In genomic region chr1:26972821-26973220, GRCh38 we compare ENCODE assay signal across 16 cellular contexts. TPM values are rescaled to one million over a fixed set of nuclear protein-coding genes. Genes with fewer than 3 reads are reported as not detected.
DNase-seq lines count a peak whose midpoint lies in the region; ATAC-seq, FAIRE-seq and TF ChIP-seq lines count a peak whose summit lies in the region.
"Had no signal": no experiment of that assay in that cellular context is flagged by ENCODE, and none has a peak within 500 bp of the region (broad histone marks: within the 10 kb centered on the region; RNA-seq: fewer than 3 reads in every experiment).

No MANE protein-coding gene starts in this region.

- no peak for TF ChIP-seq CTCF in astrocyte (IDR thresholded peaks at IDR 0.05; ENCODE audit: insufficient read depth, low read depth, low read length)

- no peaks in the 10 kb centered on the region for H3K9me3 Mint-ChIP-seq in astrocyte (ENCODE audit: unreplicated experiment)
- H3K9me3 Mint-ChIP-seq: CD4-positive, alpha-beta memory T cell had no signal

- no peak overlapping the region for H2AFZ ChIP-seq in astrocyte (ENCODE audit: low read depth, low read length)

- peaks cover 8% of the 10 kb centered on the region for H3K4me1 Mint-ChIP-seq in astrocyte (ENCODE audit: low read depth, unreplicated experiment)
- H3K4me1 Mint-ChIP-seq: CD4-positive, alpha-beta memory T cell had no signal

- no peak overlapping the region for H3K4me3 ChIP-seq in BLaER1 treated with 17β-estradiol and CSF1 and Interleukin-3, amounts not matched to agents 10 nM and 100 nM
- no peak overlapping the region for H3K4me3 ChIP-seq in astrocyte (ENCODE audit: insufficient read depth, low read depth, low read length)

- peak overlapping the region; percentile 34 to 80 (median 67); a peak in 21 of 22 replicates for H3K4me2 ChIP-seq in BLaER1 treated with 17β-estradiol and CSF1 and Interleukin-3, amounts not matched to agents 10 nM and 100 nM
- H3K4me2 ChIP-seq in astrocyte (ENCODE audit: low read length), result peak overlapping the region; percentile 25

- no peak for FAIRE-seq in astrocyte (lab: Jason Lieb, UNC)
- no peak for FAIRE-seq in urothelium cell line (lab: Jason Lieb, UNC)
- FAIRE-seq: G401.6, GM12891 had no signal

- peaks cover 25% of the 10 kb centered on the region for H3K27me3 Mint-ChIP-seq in astrocyte (ENCODE audit: low read depth, unreplicated experiment)

- peak overlapping the region in 5 of 11 experiments; percentile 34 to 69 (median 47); a peak in 10 of 22 replicates for H3K27ac ChIP-seq in BLaER1 treated with 17β-estradiol and CSF1 and Interleukin-3, amounts not matched to agents 10 nM and 100 nM
- no peak overlapping the region for H3K27ac ChIP-seq in astrocyte (ENCODE audit: low read depth, low read length)

- peak overlapping the region in 2 of 11 experiments; percentile 3 to 43; a peak in 3 of 22 replicates for H3K9ac ChIP-seq in BLaER1 treated with 17β-estradiol and CSF1 and Interleukin-3, amounts not matched to agents 10 nM and 100 nM
- no peak overlapping the region for H3K9ac ChIP-seq in astrocyte (ENCODE audit: low read length)

- DNase-seq in astrocyte (ENCODE audit: low read depth), result no peak
- DNase-seq in urothelium cell line (ENCODE audit: low spot score), result no peak
- DNase-seq: ACHN; CD4-positive, alpha-beta memory T cell; DMS79 treated with DMSO at 0.1 percent for 48 hours; HCEC 1CT; NCI-H146; NCI-H2081 treated with DMSO at 0.1 percent for 48 hours; NCI-H2227 treated with DMSO at 0.1 percent for 48 hours; NCI-H526 treated with DMSO at 0.1 percent for 48 hours had no signal

- no peaks in the 10 kb centered on the region; a peak in 1 of 22 replicates for H3K27me3 ChIP-seq in BLaER1 treated with 17β-estradiol and CSF1 and Interleukin-3, amounts not matched to agents 10 nM and 100 nM
- H3K27me3 ChIP-seq in astrocyte (ENCODE audit: insufficient read depth, low read length), result peaks cover 6% of the 10 kb centered on the region

- no peaks in the 10 kb centered on the region for H4K20me1 ChIP-seq in BLaER1 treated with 17β-estradiol and CSF1 and Interleukin-3, amounts not matched to agents 10 nM and 100 nM
- no peaks in the 10 kb centered on the region for H4K20me1 ChIP-seq in astrocyte (ENCODE audit: insufficient read depth, low read length)

- H3K79me2 ChIP-seq in astrocyte (ENCODE audit: insufficient read depth, low read length), result no peaks in the 10 kb centered on the region

- ATAC-seq in HG02642 (IDR thresholded peaks at IDR 0.05; ENCODE audit: poor library complexity, unreplicated experiment), result no peak

- H3K36me3 ChIP-seq in BLaER1 treated with 17β-estradiol and CSF1 and Interleukin-3, amounts not matched to agents 10 nM and 100 nM, result no peaks in the 10 kb centered on the region
- H3K36me3 ChIP-seq in astrocyte (ENCODE audit: insufficient read depth, low read length), result no peaks in the 10 kb centered on the region

- no peaks in the 10 kb centered on the region for H3K9me3 ChIP-seq in BLaER1 treated with 17β-estradiol and CSF1 and Interleukin-3, amounts not matched to agents 10 nM and 100 nM (replicated peaks in 1 of 11)
- H3K9me3 ChIP-seq in astrocyte (ENCODE audit: insufficient read depth, low read depth, low read length), result no peaks in the 10 kb centered on the region

- peaks cover 10 to 39% (median 28%) of the 10 kb centered on the region in 10 experiments for H3K4me1 ChIP-seq in BLaER1 treated with 17β-estradiol and CSF1 and Interleukin-3, amounts not matched to agents 10 nM and 100 nM
- peaks cover 6% of the 10 kb centered on the region for H3K4me1 ChIP-seq in astrocyte (ENCODE audit: insufficient read depth, low read length)

- no peaks in the 10 kb centered on the region for H3K36me3 Mint-ChIP-seq in astrocyte (ENCODE audit: low read depth, unreplicated experiment)
- H3K36me3 Mint-ChIP-seq: CD4-positive, alpha-beta memory T cell had no signal

- H3K27ac Mint-ChIP-seq in astrocyte (ENCODE audit: unreplicated experiment), result no peak overlapping the region

- H3K4me3 Mint-ChIP-seq in astrocyte (ENCODE audit: unreplicated experiment), result no peak overlapping the region
- H3K4me3 Mint-ChIP-seq: CD4-positive, alpha-beta memory T cell had no signal

RNA-seq across cellular contexts. Expression of gene KDF1, which starts 12.6 kb away (rescaled TPM):
- 0.22 and 0.54 TPM in 2 replicates for total RNA-seq in astrocyte
- total RNA-seq: OCI-LY7, RPMI7951 had no signal

RNA-seq across cellular contexts. Expression of gene TRNP1, which starts 20.7 kb away (rescaled TPM):
- 16.4 and 19.2 TPM in 2 replicates for total RNA-seq in astrocyte
- total RNA-seq: CD4-positive, alpha-beta memory T cell had no signal

RNA-seq across cellular contexts. Expression of gene TENT5B, which starts 39.8 kb away (rescaled TPM):
- total RNA-seq in astrocyte, result 5.9 and 9.8 TPM in 2 replicates
- total RNA-seq: CD4-positive, alpha-beta memory T cell; OCI-LY7 had no signal

RNA-seq across cellular contexts. Expression of gene NUDC, which starts 51.3 kb away (rescaled TPM):
- total RNA-seq in astrocyte, result 70.2 and 71.6 TPM in 2 replicates

RNA-seq across cellular contexts. Expression of gene NR0B2, which starts 59.0 kb away (rescaled TPM):
- total RNA-seq in astrocyte, result not detected in 2 replicates
- total RNA-seq: CD4-positive, alpha-beta memory T cell; OCI-LY7; RPMI7951 had no signal
